In genomic region chr4:153955306-153955705, GRCh38 we compare ENCODE assay signal across 32 cellular contexts.
"Had no signal": no experiment of that assay in that cellular context is flagged by ENCODE, and none has a peak within 500 bp of the region (broad histone marks: within the 10 kb centered on the region; RNA-seq: fewer than 3 reads in every experiment).

No MANE protein-coding gene starts in this region.

- H3K27me3 Mint-ChIP-seq: central memory CD8-positive, alpha-beta T cell; dendritic cell treated with granulocyte-macrophage colony-stimulating factor and Interleukin-4, amounts not matched to agents 40 ng/mL and 50 ng/mL, for 4 days; T-helper 17 cell had no signal

- H3K4me3 Mint-ChIP-seq: activated CD4-positive, alpha-beta memory T cell treated with anti-CD3 and anti-CD28 coated beads, Interleukin-2, amount 10 ng/mL, durations not matched to agents 7 days and 5 days; activated CD4-positive, alpha-beta T cell treated with anti-CD3 and anti-CD28 coated beads, Interleukin-2, amount 10 ng/mL, durations not matched to agents 7 days and 5 days; activated naive CD4-positive, alpha-beta T cell treated with anti-CD3 and anti-CD28 coated beads, Interleukin-2, amount 10 ng/mL, durations not matched to agents 7 days and 5 days; activated naive CD8-positive, alpha-beta T cell treated with anti-CD3 and anti-CD28 coated beads, Interleukin-2, amount 10 ng/mL, durations not matched to agents 7 days and 5 days; activated T-cell treated with anti-CD3 and anti-CD28 coated beads, Interleukin-2, amount 50 U/mL, for 24 hours; activated T-cell treated with anti-CD3 and anti-CD28 coated beads, Interleukin-2, amount 50 U/mL, for 72 hours; central memory CD8-positive, alpha-beta T cell; dendritic cell treated with granulocyte-macrophage colony-stimulating factor and Interleukin-4, amounts not matched to agents 40 ng/mL and 50 ng/mL, for 4 days; endodermal cell; T-helper 17 cell; T-helper 2 cell treated with Interferon-gamma antibody and Interleukin-4, amounts not matched to agents 5 μg/mL and 100 μg/mL, for 36 hours had no signal

- DNase-seq: activated CD4-positive, alpha-beta memory T cell treated with anti-CD3 and anti-CD28 coated beads, Interleukin-2, amount 10 ng/mL, durations not matched to agents 7 days and 5 days; activated CD4-positive, alpha-beta T cell treated with anti-CD3 and anti-CD28 coated beads for 4 hours; activated CD4-positive, alpha-beta T cell treated with anti-CD3 and anti-CD28 coated beads, Interleukin-2, amount 10 ng/mL, durations not matched to agents 7 days and 5 days; activated CD4-positive, alpha-beta T cell treated with anti-CD3 and anti-CD28 coated beads, Interleukin-2, amount 50 U/mL, for 4 hours; activated CD4-positive, CD25-positive, alpha-beta regulatory T cell; activated CD4-positive, CD25-positive, alpha-beta regulatory T cell treated with anti-CD3 and anti-CD28 coated beads, Interleukin-2, amount 50 U/mL, for 72 hours; activated CD8-positive, alpha-beta memory T cell treated with anti-CD3 and anti-CD28 coated beads, Interleukin-2, amount 50 U/mL, for 48 hours; activated gamma-delta T cell; activated naive CD4-positive, alpha-beta T cell; activated naive CD4-positive, alpha-beta T cell treated with anti-CD3 and anti-CD28 coated beads, Interleukin-2, amount 10 ng/mL, durations not matched to agents 7 days and 5 days; activated naive CD8-positive, alpha-beta T cell treated with anti-CD3 and anti-CD28 coated beads, Interleukin-2, amount 10 ng/mL, durations not matched to agents 7 days and 5 days; activated T-cell treated with anti-CD3 and anti-CD28 coated beads for 4 hours; activated T-cell treated with anti-CD3 and anti-CD28 coated beads, Interleukin-2, amount 50 U/mL, for 24 hours; activated T-cell treated with anti-CD3 and anti-CD28 coated beads, Interleukin-2, amount 50 U/mL, for 72 hours; amniotic stem cell; anterior cingulate cortex; brain microvascular endothelial cell; dorsolateral prefrontal cortex; effector memory CD4-positive, alpha-beta T cell; endodermal cell; foreskin melanocyte; head of caudate nucleus; T-helper 1 cell; T-helper 17 cell; T1000 had no signal

- H3K4me1 Mint-ChIP-seq: endodermal cell had no signal

- ATAC-seq: activated naive CD4-positive, alpha-beta T cell treated with anti-CD3 and anti-CD28 coated beads, Interleukin-2, amount 50 U/mL, for 72 hours; activated T-cell treated with anti-CD3 and anti-CD28 coated beads, Interleukin-2, amount 50 U/mL, for 72 hours; esophagus mucosa; gastroesophageal sphincter; T-helper 17 cell had no signal

- H3K9me3 Mint-ChIP-seq: activated CD4-positive, alpha-beta T cell treated with anti-CD3 and anti-CD28 coated beads, Interleukin-2, amount 10 ng/mL, durations not matched to agents 7 days and 5 days; activated naive CD4-positive, alpha-beta T cell treated with anti-CD3 and anti-CD28 coated beads, Interleukin-2, amount 10 ng/mL, durations not matched to agents 7 days and 5 days; central memory CD8-positive, alpha-beta T cell; dendritic cell treated with granulocyte-macrophage colony-stimulating factor and Interleukin-4, amounts not matched to agents 40 ng/mL and 50 ng/mL, for 4 days; T-helper 2 cell treated with Interferon-gamma antibody and Interleukin-4, amounts not matched to agents 5 μg/mL and 100 μg/mL, for 36 hours had no signal

- H3K27ac Mint-ChIP-seq: activated CD4-positive, alpha-beta memory T cell treated with anti-CD3 and anti-CD28 coated beads, Interleukin-2, amount 10 ng/mL, durations not matched to agents 7 days and 5 days; activated CD4-positive, alpha-beta T cell treated with anti-CD3 and anti-CD28 coated beads, Interleukin-2, amount 10 ng/mL, durations not matched to agents 7 days and 5 days; activated naive CD4-positive, alpha-beta T cell treated with anti-CD3 and anti-CD28 coated beads, Interleukin-2, amount 10 ng/mL, durations not matched to agents 7 days and 5 days; activated naive CD4-positive, alpha-beta T cell treated with anti-CD3 and anti-CD28 coated beads, Interleukin-2, amount 50 U/mL, for 72 hours; activated naive CD8-positive, alpha-beta T cell treated with anti-CD3 and anti-CD28 coated beads, Interleukin-2, amount 10 ng/mL, durations not matched to agents 7 days and 5 days; activated T-cell treated with anti-CD3 and anti-CD28 coated beads, Interleukin-2, amount 50 U/mL, for 24 hours; activated T-cell treated with anti-CD3 and anti-CD28 coated beads, Interleukin-2, amount 50 U/mL, for 72 hours; dendritic cell treated with granulocyte-macrophage colony-stimulating factor and Interleukin-4, amounts not matched to agents 40 ng/mL and 50 ng/mL, for 4 days; endodermal cell; T-helper 17 cell; T-helper 2 cell treated with Interferon-gamma antibody and Interleukin-4, amounts not matched to agents 5 μg/mL and 100 μg/mL, for 36 hours had no signal

- H3K4me3 ChIP-seq: coronary artery, dorsolateral prefrontal cortex, gastroesophageal sphincter had no signal

- H3K36me3 Mint-ChIP-seq: activated naive CD4-positive, alpha-beta T cell treated with anti-CD3 and anti-CD28 coated beads, Interleukin-2, amount 10 ng/mL, durations not matched to agents 7 days and 5 days had no signal
